In genomic region chr1:233759665-233760064, GRCh38 we compare ENCODE assay signal across 30 cellular contexts.
"Had no signal": no experiment of that assay in that cellular context is flagged by ENCODE, and none has a peak within 500 bp of the region (broad histone marks: within the 10 kb centered on the region; RNA-seq: fewer than 3 reads in every experiment).

No MANE protein-coding gene starts in this region.

- H3K27ac Mint-ChIP-seq: activated naive CD4-positive, alpha-beta T cell treated with anti-CD3 and anti-CD28 coated beads for 36 hours; activated naive CD8-positive, alpha-beta T cell treated with anti-CD3 and anti-CD28 coated beads for 36 hours; brain; naive thymus-derived CD4-positive, alpha-beta T cell; stimulated activated memory B cell treated with anti-CD40 and anti-IgM and Interleukin-4, amounts not matched to agents 10 μg/mL and 1 μg/mL and 100 μg/mL, for 72 hours; stimulated activated naive CD8-positive, alpha-beta T cell treated with anti-CD3 and anti-CD28 coated beads, Interleukin-15, amount 100 ng/mL, for 72 hours; type B pancreatic cell had no signal

- H3K27me3 ChIP-seq: adrenal gland, ascending aorta, heart right ventricle, right atrium auricular region, uterus had no signal

- H3K9me3 Mint-ChIP-seq: activated naive CD4-positive, alpha-beta T cell treated with anti-CD3 and anti-CD28 coated beads for 36 hours; activated naive CD8-positive, alpha-beta T cell treated with anti-CD3 and anti-CD28 coated beads for 36 hours; naive thymus-derived CD4-positive, alpha-beta T cell; stimulated activated memory B cell treated with anti-CD40 and anti-IgM and Interleukin-4, amounts not matched to agents 10 μg/mL and 1 μg/mL and 100 μg/mL, for 72 hours; stimulated activated naive CD8-positive, alpha-beta T cell treated with anti-CD3 and anti-CD28 coated beads, Interleukin-15, amount 100 ng/mL, for 72 hours; type B pancreatic cell had no signal

- H3K27me3 Mint-ChIP-seq: activated naive CD8-positive, alpha-beta T cell treated with anti-CD3 and anti-CD28 coated beads for 36 hours; stimulated activated memory B cell treated with anti-CD40 and anti-IgM and Interleukin-4, amounts not matched to agents 10 μg/mL and 1 μg/mL and 100 μg/mL, for 72 hours; stimulated activated naive CD8-positive, alpha-beta T cell treated with anti-CD3 and anti-CD28 coated beads, Interleukin-15, amount 100 ng/mL, for 72 hours had no signal

- H3K4me1 ChIP-seq: adrenal gland, ascending aorta, esophagus muscularis mucosa, heart right ventricle, lower lobe of right lung, pancreas, psoas muscle, right atrium auricular region, uterus had no signal

- H3K4me3 Mint-ChIP-seq: activated naive CD4-positive, alpha-beta T cell treated with anti-CD3 and anti-CD28 coated beads for 36 hours; activated naive CD8-positive, alpha-beta T cell treated with anti-CD3 and anti-CD28 coated beads for 36 hours; brain; naive thymus-derived CD4-positive, alpha-beta T cell; stimulated activated memory B cell treated with anti-CD40 and anti-IgM and Interleukin-4, amounts not matched to agents 10 μg/mL and 1 μg/mL and 100 μg/mL, for 72 hours; stimulated activated naive CD8-positive, alpha-beta T cell treated with anti-CD3 and anti-CD28 coated beads, Interleukin-15, amount 100 ng/mL, for 72 hours; type B pancreatic cell had no signal

- H3K4me2 ChIP-seq: smooth muscle cell had no signal

- H3K4me3 ChIP-seq: adrenal gland, ascending aorta, esophagus muscularis mucosa, heart right ventricle, lower lobe of right lung, pancreas, psoas muscle, right atrium auricular region, smooth muscle cell, uterus had no signal

- H3K36me3 ChIP-seq: adrenal gland, ascending aorta, esophagus muscularis mucosa, heart right ventricle, lower lobe of right lung, pancreas, right atrium auricular region, uterus had no signal

- H3K36me3 Mint-ChIP-seq: activated naive CD8-positive, alpha-beta T cell treated with anti-CD3 and anti-CD28 coated beads for 36 hours; brain; naive thymus-derived CD4-positive, alpha-beta T cell; stimulated activated memory B cell treated with anti-CD40 and anti-IgM and Interleukin-4, amounts not matched to agents 10 μg/mL and 1 μg/mL and 100 μg/mL, for 72 hours; type B pancreatic cell had no signal

- H3K27ac ChIP-seq: adrenal gland, ascending aorta, esophagus muscularis mucosa, heart right ventricle, lower lobe of right lung, pancreas, psoas muscle, right atrium auricular region, uterus had no signal

- DNase-seq: activated CD4-positive, alpha-beta T cell treated with anti-CD3 and anti-CD28 coated beads for 4 hours; activated CD4-positive, alpha-beta T cell treated with anti-CD3 and anti-CD28 coated beads, Interleukin-2, amount 50 U/mL, for 48 hours; activated CD4-positive, CD25-positive, alpha-beta regulatory T cell; activated CD8-positive, alpha-beta memory T cell treated with anti-CD3 and anti-CD28 coated beads for 24 hours; activated effector memory CD4-positive, alpha-beta T cell treated with Interleukin-2 at 50 U/mL for 16 hours; activated naive CD4-positive, alpha-beta T cell treated with anti-CD3 and anti-CD28 coated beads for 36 hours; activated naive CD8-positive, alpha-beta T cell treated with anti-CD3 and anti-CD28 coated beads for 36 hours; adrenal gland; caudate nucleus; cortex of kidney; foreskin melanocyte; heart right ventricle; lower lobe of right lung; naive thymus-derived CD4-positive, alpha-beta T cell; pancreas; psoas muscle; stimulated activated CD4-positive, alpha-beta T cell treated with anti-CD3 and anti-CD28 coated beads, Interleukin-1b, Interleukin-23, amount 100 ng/mL, for 48 hours; stimulated activated CD4-positive, alpha-beta T cell treated with anti-CD3 and anti-CD28 coated beads, Interleukin-4, amount 100 ng/mL, for 4 hours; stimulated activated CD8-positive, alpha-beta memory T cell treated with anti-CD3 and anti-CD28 coated beads, Interleukin-4, amount 100 ng/mL, for 48 hours; stimulated activated naive CD8-positive, alpha-beta T cell treated with anti-CD3 and anti-CD28 coated beads, Interleukin-15, amount 100 ng/mL, for 72 hours; substantia nigra; T-helper 1 cell; uterus had no signal

- H3K9me3 ChIP-seq: adrenal gland, ascending aorta, esophagus muscularis mucosa, heart right ventricle, lower lobe of right lung, pancreas, psoas muscle, right atrium auricular region, uterus had no signal

- H3K4me1 Mint-ChIP-seq: activated naive CD8-positive, alpha-beta T cell treated with anti-CD3 and anti-CD28 coated beads for 36 hours; brain; naive thymus-derived CD4-positive, alpha-beta T cell; stimulated activated memory B cell treated with anti-CD40 and anti-IgM and Interleukin-4, amounts not matched to agents 10 μg/mL and 1 μg/mL and 100 μg/mL, for 72 hours; stimulated activated naive CD8-positive, alpha-beta T cell treated with anti-CD3 and anti-CD28 coated beads, Interleukin-15, amount 100 ng/mL, for 72 hours had no signal
